ENCODE assay signal across 9 cellular contexts in genomic region chr14:87952307-87953094, GRCh38. TPM values are rescaled to one million over a fixed set of nuclear protein-coding genes. Genes with fewer than 3 reads are reported as not detected.
DNase-seq lines count a peak whose midpoint lies in the region; ATAC-seq and TF ChIP-seq lines count a peak whose summit lies in the region.
"Had no signal": no experiment of that assay in that cellular context is flagged by ENCODE, and none has a peak within 500 bp of the region (broad histone marks: within the 10 kb centered on the region; RNA-seq: fewer than 3 reads in every experiment).

No MANE protein-coding gene starts in this region.

- H3K27ac ChIP-seq in mesendoderm (ENCODE audit: low read depth, low read length) (no peak overlapping the region), upper lobe of left lung (no peak overlapping the region)

- H3K27me3 ChIP-seq in mesendoderm (ENCODE audit: insufficient read depth, low read length, poor library complexity) (no peaks in the 10 kb centered on the region), upper lobe of left lung (no peaks in the 10 kb centered on the region)

- H3K27me3 Mint-ChIP-seq in memory B cell = no peaks in the 10 kb centered on the region

- peak overlapping the region; percentile 94 for H3K27ac Mint-ChIP-seq in memory B cell

- WGBS in mesendoderm (ENCODE audit: extremely low coverage, insufficient coverage, low lambda C conversion rate) = no CpG with 5 or more reads among the region's 3 CpGs
- whole genome bisulfite sequencing in upper lobe of left lung, 2 donors = 56 to 59% methylated on average over 3 of the region's 3 CpGs

- H3K4ac ChIP-seq in mesendoderm (ENCODE audit: low read depth, low read length) = no peak overlapping the region

- H3K79me1 ChIP-seq in mesendoderm (ENCODE audit: low read length) = no peaks in the 10 kb centered on the region

- peaks cover 14% of the 10 kb centered on the region for H3K4me1 Mint-ChIP-seq in memory B cell

- ATAC-seq in GM18870 (IDR thresholded peaks at IDR 0.05; ENCODE audit: unreplicated experiment) (peak; percentile 80), GM21619 (IDR thresholded peaks at IDR 0.05; ENCODE audit: unreplicated experiment) (peak; percentile 89), HG03460 (IDR thresholded peaks at IDR 0.05; ENCODE audit: unreplicated experiment) (peak; percentile 87), memory B cell (ENCODE audit: low read depth) (peak; percentile 84), upper lobe of left lung (ENCODE audit: low FRiP score in 2 of 2) (no peak)

- no peak overlapping the region for H3K18ac ChIP-seq in mesendoderm (ENCODE audit: low read length)

- no peak overlapping the region for H4K8ac ChIP-seq in mesendoderm (ENCODE audit: low read depth, low read length)

- H2BK15ac ChIP-seq in mesendoderm (replicated peaks; ENCODE audit: low read depth) = no peak overlapping the region

- no peak overlapping the region for H2BK5ac ChIP-seq in mesendoderm (ENCODE audit: low read length)

- H3K36me3 ChIP-seq in mesendoderm (ENCODE audit: control insufficient read depth, insufficient read depth, low read length) (no peaks in the 10 kb centered on the region), upper lobe of left lung (peaks cover 0 to 27% (median 2%) of the 10 kb centered on the region in 4 donors)

- H2BK120ac ChIP-seq in mesendoderm (ENCODE audit: low read depth, low read length) = no peak overlapping the region

- DNase-seq in memory B cell (ENCODE audit: low spot score in 2 of 2) = no peak
- DNase-seq in mesendoderm = no peak
- no peak for DNase-seq in NCI-H446 (lab: John Stamatoyannopoulos, UW)
- DNase-seq in upper lobe of left lung = no peak
- DNase-seq: effector CD4-positive, alpha-beta T cell; NCI-H2081 had no signal

- no peak overlapping the region for H2AK5ac ChIP-seq in mesendoderm (ENCODE audit: low read length)

- H3K4me3 ChIP-seq in mesendoderm (ENCODE audit: low read length) = no peak overlapping the region
- H3K4me3 ChIP-seq in upper lobe of left lung = no peak overlapping the region

- TF ChIP-seq EP300 in upper lobe of left lung (IDR thresholded peaks at IDR 0.05) = no peak

- H3K23ac ChIP-seq in mesendoderm (ENCODE audit: low read length) = no peak overlapping the region

- H3K4me1 ChIP-seq in mesendoderm (ENCODE audit: control insufficient read depth, low read depth, low read length) (no peaks in the 10 kb centered on the region), upper lobe of left lung (no peaks in the 10 kb centered on the region)

- peak overlapping the region; percentile 56 for H3K4me3 Mint-ChIP-seq in memory B cell

- no peak overlapping the region for H3K4me2 ChIP-seq in mesendoderm (ENCODE audit: low read length)

- H3K9ac ChIP-seq in mesendoderm (ENCODE audit: low read length) = no peak overlapping the region

- H3K9me3 ChIP-seq in upper lobe of left lung = no peaks in the 10 kb centered on the region

- TF ChIP-seq CTCF in upper lobe of left lung (IDR thresholded peaks at IDR 0.05) = no peak

- no peak for TF ChIP-seq POLR2A in upper lobe of left lung (IDR thresholded peaks at IDR 0.05)

- H3K9me3 Mint-ChIP-seq in memory B cell = no peaks in the 10 kb centered on the region

- no peak overlapping the region for H3K56ac ChIP-seq in mesendoderm (ENCODE audit: low read length)

- H3K36me3 Mint-ChIP-seq in memory B cell = peaks cover 15% of the 10 kb centered on the region

- no peaks in the 10 kb centered on the region for H3K79me2 ChIP-seq in mesendoderm (ENCODE audit: control insufficient read depth, insufficient read depth, low read length)

- no peak overlapping the region for H4K5ac ChIP-seq in mesendoderm (ENCODE audit: low read length)

RNA-seq across cellular contexts. Expression of gene GALC, which starts 40.5 kb away (rescaled TPM):
- 8.0 TPM for polyA plus RNA-seq in mesendoderm (2013, experiment 1 of 2)
- polyA plus RNA-seq in mesendoderm (2013, experiment 2 of 2) = 8.2 TPM
- total RNA-seq in upper lobe of left lung = 10 to 100 TPM; 24.2 to 64.3 (median 49.0) TPM

RNA-seq across cellular contexts. Expression of gene GPR65, which starts 52.4 kb away (rescaled TPM):
- polyA plus RNA-seq in mesendoderm (2013, experiment 1 of 2) = not detected
- polyA plus RNA-seq in mesendoderm (2013, experiment 2 of 2) = not detected
- 1 to 10 TPM; 3.2 to 7.0 (median 3.8) TPM for total RNA-seq in upper lobe of left lung

Comparison
In these comparisons a context has a peak if more than half of its experiments do, and no peak if none do; other contexts are left out.
1. ATAC-seq: peak in GM18870 (single experiment), GM21619 (single experiment), HG03460 (single experiment) and memory B cell (single experiment); none in upper lobe of left lung (0 of 2).